In genomic region chr11:57638811-57639320, GRCh38 we compare ENCODE assay signal across 8 cellular contexts. TPM values are rescaled to one million over a fixed set of nuclear protein-coding genes. Genes with fewer than 3 reads are reported as not detected.
DNase-seq lines count a peak whose midpoint lies in the region; ATAC-seq and TF ChIP-seq lines count a peak whose summit lies in the region.

No MANE protein-coding gene starts in this region.

- ATAC-seq in left cardiac atrium (peak in 1 of 2 donors; percentile 19), GM18858 (IDR thresholded peaks at IDR 0.05; ENCODE audit: unreplicated experiment) (no peak), HG02870 (IDR thresholded peaks at IDR 0.05; ENCODE audit: unreplicated experiment) (no peak)

- TF ChIP-seq CTCF in GM13976 (IDR thresholded peaks at IDR 0.05; ENCODE audit: borderline replicate concordance, control extremely low read depth, extremely low read depth, insufficient read depth, missing control alignments) (no peak), WI38 (IDR thresholded peaks at IDR 0.05; ENCODE audit: low read depth, low read length) (no peak)

- intact Hi-C loops in left cardiac atrium (cut with DNase I), result no loop called here

- in situ Hi-C loops in GM13976 (cut with MboI; ENCODE audit: low sequenced_read_pairs, unreplicated experiment), result no loop called here

- H3K4me3 ChIP-seq in WI38 (ENCODE audit: low read depth, low read length) (peak overlapping the region; percentile 84), skeletal muscle cell (ENCODE audit: low read depth, low read length) (peak overlapping the region; percentile 98)

- peak; percentile 58 for DNase-seq in GM13976 (ENCODE audit: low spot score)
- DNase-seq in left cardiac atrium, result peak; percentile 34
- no peak for DNase-seq in skeletal muscle cell (ENCODE audit: low read depth)
- no peak for DNase-seq in activated CD8-positive, alpha-beta memory T cell treated with anti-CD3 and anti-CD28 coated beads, Interleukin-2, amount 50 U/mL, for 4 hours
- no peak for DNase-seq in DMS 273 (lab: John Stamatoyannopoulos, UW; ENCODE audit: unreplicated experiment)

RNA-seq across cellular contexts. Expression of gene YPEL4, which starts 10.8 kb away (rescaled TPM):
- 1 to 10 TPM in 1 of 2 donors, under 1 TPM in 1; 0.47 to 1.1 TPM for total RNA-seq in left cardiac atrium

RNA-seq across cellular contexts. Expression of gene CLP1, which starts 18.7 kb away (rescaled TPM):
- total RNA-seq in left cardiac atrium, result 1 to 10 TPM; 6.9 to 8.5 TPM

RNA-seq across cellular contexts. Expression of gene ZDHHC5, which starts 29.0 kb away (rescaled TPM):
- 10 to 100 TPM; 51.3 to 60.7 TPM for total RNA-seq in left cardiac atrium

RNA-seq across cellular contexts. Expression of gene SERPING1, which starts 41.4 kb away (rescaled TPM):
- 100 to 1,000 TPM; 198 to 266 TPM for total RNA-seq in left cardiac atrium

Comparison
In these comparisons a context has a peak if more than half of its experiments do, and no peak if none do; other contexts are left out.
1. DNase-seq: peak in GM13976 (single experiment) and left cardiac atrium (single experiment); none in skeletal muscle cell (single experiment), activated CD8-positive, alpha-beta memory T cell treated with anti-CD3 and anti-CD28 coated beads, Interleukin-2, amount 50 U/mL, for 4 hours (single experiment) and DMS 273 (single experiment).